In genomic region chr17:58658804-58659713, GRCh38 we compare ENCODE assay signal across 9 cellular contexts. TPM values are rescaled to one million over a fixed set of nuclear protein-coding genes. Genes with fewer than 3 reads are reported as not detected.
DNase-seq lines count a peak whose midpoint lies in the region; ATAC-seq, FAIRE-seq and TF ChIP-seq lines count a peak whose summit lies in the region.
"Had no signal": no experiment of that assay in that cellular context is flagged by ENCODE, and none has a peak within 500 bp of the region (broad histone marks: within the 10 kb centered on the region; RNA-seq: fewer than 3 reads in every experiment).

No MANE protein-coding gene starts in this region.

- WGBS in small intestine, 3 donors = 1% methylated on average over 38 of the region's 38 CpGs

- DNase-seq in NCI-H2171 (lab: John Stamatoyannopoulos, UW) (peak; percentile 90), WERI-Rb-1 (peak; percentile 96), cardiac fibroblast (ENCODE audit: low read depth in 2 of 2) (peak; percentile 98 to 99), iPS-NIHi7 (ENCODE audit: extremely low spot score) (peak; percentile 84), small intestine (peak; percentile 83)
- DNase-seq: DND-41 had no signal

- no peaks in the 10 kb centered on the region for H3K36me3 ChIP-seq in WERI-Rb-1
- H3K36me3 ChIP-seq in small intestine (ENCODE audit: control insufficient read depth in 2 of 2, insufficient read depth in 2 of 2, low read length in 2 of 2) = no peaks in the 10 kb centered on the region

- H3K27me3 ChIP-seq in WERI-Rb-1 (ENCODE audit: insufficient read depth, low read depth, severe bottlenecking) (no peaks in the 10 kb centered on the region), small intestine (ENCODE audit: control insufficient read depth in 2 of 2, insufficient read depth in 2 of 2, low read length in 2 of 2) (no peaks in the 10 kb centered on the region)

- peaks cover 2% of the 10 kb centered on the region for H3K9me3 ChIP-seq in WERI-Rb-1 (ENCODE audit: severe bottlenecking)
- H3K9me3 ChIP-seq in small intestine (ENCODE audit: control insufficient read depth, low read depth) = no peaks in the 10 kb centered on the region

- no peak for FAIRE-seq in small intestine (lab: Jason Lieb, UNC)

- H3K27ac ChIP-seq in 22Rv1 (peak overlapping the region; percentile 91), WERI-Rb-1 (peak overlapping the region; percentile 99), small intestine (ENCODE audit: low read depth in 1 of 2, low read length in 1 of 2) (peak overlapping the region; percentile 52 to 87)

- no peaks in the 10 kb centered on the region for H3K4me1 ChIP-seq in small intestine (ENCODE audit: control insufficient read depth in 2 of 2, insufficient read depth in 1 of 2, low read depth in 1 of 2, low read length in 1 of 2)

- TF ChIP-seq CTCF in 22Rv1 (IDR thresholded peaks at IDR 0.05) (no peak), WERI-Rb-1 (IDR thresholded peaks at IDR 0.05; ENCODE audit: low read depth, low read length) (no peak), cardiac fibroblast (IDR thresholded peaks at IDR 0.05; ENCODE audit: low read depth, low read length) (no peak)

- H3K4me3 ChIP-seq in WERI-Rb-1 (ENCODE audit: low read depth, low read length) = peak overlapping the region; percentile 48
- H3K4me3 ChIP-seq in cardiac fibroblast (replicated peaks in 1 of 2; ENCODE audit: low read depth in 2 of 2, low read length in 2 of 2) = peak overlapping the region; percentile 23 to 47
- no peak overlapping the region for H3K4me3 ChIP-seq in small intestine (ENCODE audit: low read depth in 1 of 2, low read length in 2 of 2)

- ATAC-seq in GM18519 (IDR thresholded peaks at IDR 0.05; ENCODE audit: low FRiP score, unreplicated experiment) (peak; percentile 49), HG03060 (IDR thresholded peaks at IDR 0.05; ENCODE audit: low read depth, unreplicated experiment) (peak; percentile 40)

RNA-seq across cellular contexts. Expression of gene TEX14, which starts 32.8 kb away (rescaled TPM):
- under 1 TPM in 1 of 3 donors, not detected in 2; 0.03 TPM for polyA plus RNA-seq in small intestine

RNA-seq across cellular contexts. Expression of gene RAD51C, which starts 33.3 kb away (rescaled TPM):
- polyA plus RNA-seq in small intestine = 10 to 100 TPM in 1 of 3 donors, 1 to 10 TPM in 2; 6.9 to 18.6 (median 8.4) TPM

Comparison
In these comparisons a context has a peak if more than half of its experiments do, and no peak if none do; other contexts are left out.
1. H3K4me3 ChIP-seq: peak in WERI-Rb-1 (single experiment) and cardiac fibroblast (2 of 2); none in small intestine (0 of 2).
2. Peak in every context shown above with its lines, with median percentiles within 50 percentile points of each other: H3K27ac ChIP-seq and DNase-seq.